In genomic region chr6:16129623-16130243, GRCh38 we compare ENCODE assay signal across 8 cellular contexts. TPM values are rescaled to one million over a fixed set of nuclear protein-coding genes. Genes with fewer than 3 reads are reported as not detected.
DNase-seq lines count a peak whose midpoint lies in the region; ATAC-seq, FAIRE-seq and TF ChIP-seq lines count a peak whose summit lies in the region.

No MANE protein-coding gene starts in this region.

- WGBS in esophagus, 2 donors = 1% methylated on average over 29 to 33 of the region's 33 CpGs

- intact Hi-C loops in uterus (cut with DNase I; ENCODE audit: low total_unique reads) = no loop called here

- FAIRE-seq in RCC 7860 (lab: Jason Lieb, UNC) = no peak

- TF ChIP-seq POLR2A in uterus (IDR thresholded peaks at IDR 0.05) = no peak

- peak in 1 of 2 donors; percentile 9 for ATAC-seq in naive thymus-derived CD8-positive, alpha-beta T cell

- H3K4me3 ChIP-seq in esophagus (ENCODE audit: low read depth in 1 of 2, low read length in 2 of 2) (peak overlapping the region; percentile 83 to 100), uterus (peak overlapping the region; percentile 84 to 95)

- no peaks in the 10 kb centered on the region for H3K27me3 Mint-ChIP-seq in naive thymus-derived CD8-positive, alpha-beta T cell

- H3K9me3 ChIP-seq in esophagus (ENCODE audit: control insufficient read depth in 2 of 2, insufficient read depth in 1 of 2, low read depth in 1 of 2, low read length in 1 of 2) = no peaks in the 10 kb centered on the region
- no peaks in the 10 kb centered on the region for H3K9me3 ChIP-seq in uterus

- H3K27me3 ChIP-seq in esophagus (ENCODE audit: control insufficient read depth in 1 of 2, insufficient read depth in 2 of 2, low read length in 2 of 2) (no peaks in the 10 kb centered on the region), uterus (no peaks in the 10 kb centered on the region)

- H3K36me3 ChIP-seq in esophagus (ENCODE audit: control insufficient read depth in 2 of 2, insufficient read depth in 2 of 2, low read length in 1 of 2) = no peaks in the 10 kb centered on the region
- no peaks in the 10 kb centered on the region for H3K36me3 ChIP-seq in uterus

- peaks cover 4 to 33% (median 23%) of the 10 kb centered on the region in 3 donors for H3K36me3 Mint-ChIP-seq in naive thymus-derived CD8-positive, alpha-beta T cell

- peak overlapping the region; percentile 85 to 99 (median 96) for H3K27ac Mint-ChIP-seq in naive thymus-derived CD8-positive, alpha-beta T cell

- DNase-seq in NCI-H82 (lab: John Stamatoyannopoulos, UW) (peak; percentile 47), NCI-H82 treated with DMSO at 0.1 percent for 48 hours (lab: John Stamatoyannopoulos, UW; ENCODE audit: unreplicated experiment) (no peak), LoVo (ENCODE audit: low spot score) (peak; percentile 8), uterus (peak; percentile 36 to 40), RCC 7860 (ENCODE audit: low spot score) (no peak)
- DNase-seq in activated CD4-positive, alpha-beta T cell treated with anti-CD3 and anti-CD28 coated beads, Interleukin-2, amount 50 U/mL, for 48 hours = peak; percentile 31 to 44
- peak in 6 of 10 donors; percentile 27 to 73 (median 62) for DNase-seq in naive thymus-derived CD8-positive, alpha-beta T cell

- H3K4me3 Mint-ChIP-seq in naive thymus-derived CD8-positive, alpha-beta T cell = peak overlapping the region; percentile 86 to 99 (median 95)

- peaks cover 12 to 54% (median 27%) of the 10 kb centered on the region in 4 donors for H3K4me1 Mint-ChIP-seq in naive thymus-derived CD8-positive, alpha-beta T cell

- no peaks in the 10 kb centered on the region for H3K4me1 ChIP-seq in esophagus (ENCODE audit: control insufficient read depth in 2 of 2, insufficient read depth in 2 of 2, low read length in 1 of 2)
- peaks cover 0 to 5% of the 10 kb centered on the region in 2 donors for H3K4me1 ChIP-seq in uterus

- H3K27ac ChIP-seq in esophagus (ENCODE audit: low read depth in 2 of 2, low read length in 1 of 2) = peak overlapping the region; percentile 93 to 94
- peak overlapping the region; percentile 97 to 99 for H3K27ac ChIP-seq in uterus

- TF ChIP-seq CTCF in uterus (IDR thresholded peaks at IDR 0.05) = no peak

- POLR2A ChIA-PET in naive thymus-derived CD8-positive, alpha-beta T cell (lab: Charles Lee) = interaction anchor here (1.5 to 5.8 kb wide), 2 partner anchors 52 to 190 kb away, joined by 5 to 81 read pairs; no protein-coding TSS in a partner anchor

- no peaks in the 10 kb centered on the region for H3K9me3 Mint-ChIP-seq in naive thymus-derived CD8-positive, alpha-beta T cell

RNA-seq across cellular contexts. Expression of gene MYLIP, which starts 0.8 kb away (rescaled TPM):
- polyA plus RNA-seq in esophagus = 10 to 100 TPM in 1 of 2 donors, 1 to 10 TPM in 1; 7.2 to 11.6 TPM
- 10 to 100 TPM; 23.1 to 23.3 TPM for total RNA-seq in naive thymus-derived CD8-positive, alpha-beta T cell
- 100 to 1,000 TPM in 1 of 3 donors, 10 to 100 TPM in 2; 72.6 to 108 (median 86.8) TPM for polyA plus RNA-seq in naive thymus-derived CD8-positive, alpha-beta T cell
- total RNA-seq in uterus = 10 to 100 TPM; 11.5 to 79.2 (median 58.7) TPM

Comparison
In these comparisons a context has a peak if more than half of its experiments do, and no peak if none do; other contexts are left out.
1. DNase-seq: peak in NCI-H82 (single experiment), LoVo (single experiment), activated CD4-positive, alpha-beta T cell treated with anti-CD3 and anti-CD28 coated beads, Interleukin-2, amount 50 U/mL, for 48 hours (2 of 2), naive thymus-derived CD8-positive, alpha-beta T cell (6 of 10) and uterus (2 of 2); none in NCI-H82 treated with DMSO at 0.1 percent for 48 hours (single experiment) and RCC 7860 (single experiment).